1 cellular context compared by ENCODE assay signal in genomic region chr6:139480356-139480833, GRCh38.
TF ChIP-seq lines count a peak whose summit lies in the region.

No MANE protein-coding gene starts in this region.

TF ChIP-seq in HepG2, 621 proteins besides CTCF, POLR2A, EP300 and RAD21 (continued from another document and continues in another):
- TF ChIP-seq SETDB1 (CRISPR knock-in tag; IDR thresholded peaks at IDR 0.05; ENCODE audit: borderline replicate concordance) (no peak), ZNF564 (CRISPR knock-in tag; IDR thresholded peaks at IDR 0.05) (no peak), HNF4A (CRISPR knock-in tag; IDR thresholded peaks at IDR 0.05) (peak; percentile 97), MAFK (conservative IDR thresholded peaks at IDR 0.05 in 1 of 2, IDR thresholded peaks at IDR 0.05 in 1 of 2; ENCODE audit: low read length in 2 of 2) (peak; percentile 66 to 88), ARNTL (CRISPR knock-in tag; IDR thresholded peaks at IDR 0.05) (no peak), PRDM15 (CRISPR knock-in tag; IDR thresholded peaks at IDR 0.05) (no peak; the same call in 1 of the 2 replicates), ZNF44 (CRISPR knock-in tag; IDR thresholded peaks at IDR 0.05) (no peak), ERF (CRISPR knock-in tag; IDR thresholded peaks at IDR 0.05) (peak; percentile 60; the same call in 1 of the 2 replicates), ZFP62 (CRISPR knock-in tag; IDR thresholded peaks at IDR 0.05) (no peak), RCOR2 (CRISPR knock-in tag; IDR thresholded peaks at IDR 0.05) (peak; percentile 82), REST (IDR thresholded peaks at IDR 0.05; ENCODE audit: borderline replicate concordance in 1 of 2, low read depth in 1 of 2, low read length in 2 of 2) (no peak), ZNF883 (CRISPR knock-in tag; IDR thresholded peaks at IDR 0.05; ENCODE audit: not compliant biosample characterization) (no peak), SRY (CRISPR knock-in tag; IDR thresholded peaks at IDR 0.05) (no peak), ZNF224 (CRISPR knock-in tag; IDR thresholded peaks at IDR 0.05) (peak; percentile 71; the same call in 1 of the 2 replicates), ZNF326 (CRISPR knock-in tag; IDR thresholded peaks at IDR 0.05; ENCODE audit: borderline replicate concordance) (no peak), MBNL3 (CRISPR knock-in tag; conservative IDR thresholded peaks at IDR 0.05) (no peak), CREB3 (CRISPR knock-in tag; IDR thresholded peaks at IDR 0.05) (no peak), GFI1 (CRISPR knock-in tag; IDR thresholded peaks at IDR 0.05; ENCODE audit: borderline replicate concordance) (0 out of 2 replicates have a peak, but pooled peaks have one; percentile 18), ZNF317 (CRISPR knock-in tag; IDR thresholded peaks at IDR 0.05) (no peak), CBX5 (CRISPR knock-in tag; IDR thresholded peaks at IDR 0.05; ENCODE audit: borderline replicate concordance) (peak; percentile 95; the same call in 1 of the 2 replicates), ZNF143 (CRISPR knock-in tag; IDR thresholded peaks at IDR 0.05) (no peak), MED13 (CRISPR knock-in tag; IDR thresholded peaks at IDR 0.05) (0 out of 2 replicates have a peak, but pooled peaks have one; percentile 64), PCBP1 (IDR thresholded peaks at IDR 0.05; ENCODE audit: borderline replicate concordance, low read depth, low read length) (no peak), NR2C2 (CRISPR knock-in tag; IDR thresholded peaks at IDR 0.05; ENCODE audit: borderline replicate concordance) (peak; percentile 94), ATF5 (CRISPR knock-in tag; IDR thresholded peaks at IDR 0.05; ENCODE audit: low read depth) (peak; percentile 82; the same call in 1 of the 2 replicates), ZNF260 (CRISPR knock-in tag; IDR thresholded peaks at IDR 0.05; ENCODE audit: borderline replicate concordance, low read depth) (no peak), ZNF766 (CRISPR knock-in tag; IDR thresholded peaks at IDR 0.05; ENCODE audit: borderline replicate concordance) (peak; percentile 77; the same call in 1 of the 2 replicates), ZBTB44 (CRISPR knock-in tag; IDR thresholded peaks at IDR 0.05) (no peak), ZNF160 (CRISPR knock-in tag; IDR thresholded peaks at IDR 0.05) (0 out of 2 replicates have a peak, but pooled peaks have one; percentile 48), ZNF557 (CRISPR knock-in tag; IDR thresholded peaks at IDR 0.05) (no peak), GZF1 (CRISPR knock-in tag; IDR thresholded peaks at IDR 0.05) (no peak), ZNF878 (CRISPR knock-in tag; IDR thresholded peaks at IDR 0.05) (0 out of 2 replicates have a peak, but pooled peaks have one; percentile 52), ZNF788 (CRISPR knock-in tag; IDR thresholded peaks at IDR 0.05; ENCODE audit: borderline replicate concordance) (peak; percentile 76; the same call in 1 of the 2 replicates), ZNF547 (CRISPR knock-in tag; IDR thresholded peaks at IDR 0.05) (no peak), RFX3 (CRISPR knock-in tag; IDR thresholded peaks at IDR 0.05) (no peak), PAXIP1 (CRISPR knock-in tag; conservative IDR thresholded peaks at IDR 0.05) (peak; percentile 92), TFDP2 (CRISPR knock-in tag; IDR thresholded peaks at IDR 0.05) (no peak; the same call in 1 of the 2 replicates), HNRNPH1 (optimal IDR thresholded peaks at IDR 0.05; ENCODE audit: low read depth, low read length) (no peak), SATB2 (CRISPR knock-in tag; IDR thresholded peaks at IDR 0.05) (no peak), ZNF850 (CRISPR knock-in tag; conservative IDR thresholded peaks at IDR 0.05) (no peak), ZBTB14 (CRISPR knock-in tag; IDR thresholded peaks at IDR 0.05) (no peak), ZNF350 (CRISPR knock-in tag; IDR thresholded peaks at IDR 0.05; ENCODE audit: borderline replicate concordance, low read depth) (0 out of 2 replicates have a peak, but pooled peaks have one; percentile 54), GRHL1 (CRISPR knock-in tag; conservative IDR thresholded peaks at IDR 0.05) (no peak), GABPA (IDR thresholded peaks at IDR 0.05; ENCODE audit: low read depth, low read length) (no peak), GABPA (CRISPR knock-in tag; IDR thresholded peaks at IDR 0.05; ENCODE audit: low read depth) (no peak), ZFP36 (IDR thresholded peaks at IDR 0.05; ENCODE audit: borderline replicate concordance, low read depth, low read length, partially characterized antibody) (no peak), ETV5 (CRISPR knock-in tag; IDR thresholded peaks at IDR 0.05; ENCODE audit: borderline replicate concordance) (peak; percentile 47; the same call in 1 of the 2 replicates)
